ENCODE assay signal across 1 cellular context in genomic region chr2:69829243-69830044, GRCh38.
A peak's percentile ranks its signal among the peaks of the same experiment; 100 is the strongest.
TF ChIP-seq lines count a peak whose summit lies in the region.

A gene with protein sequence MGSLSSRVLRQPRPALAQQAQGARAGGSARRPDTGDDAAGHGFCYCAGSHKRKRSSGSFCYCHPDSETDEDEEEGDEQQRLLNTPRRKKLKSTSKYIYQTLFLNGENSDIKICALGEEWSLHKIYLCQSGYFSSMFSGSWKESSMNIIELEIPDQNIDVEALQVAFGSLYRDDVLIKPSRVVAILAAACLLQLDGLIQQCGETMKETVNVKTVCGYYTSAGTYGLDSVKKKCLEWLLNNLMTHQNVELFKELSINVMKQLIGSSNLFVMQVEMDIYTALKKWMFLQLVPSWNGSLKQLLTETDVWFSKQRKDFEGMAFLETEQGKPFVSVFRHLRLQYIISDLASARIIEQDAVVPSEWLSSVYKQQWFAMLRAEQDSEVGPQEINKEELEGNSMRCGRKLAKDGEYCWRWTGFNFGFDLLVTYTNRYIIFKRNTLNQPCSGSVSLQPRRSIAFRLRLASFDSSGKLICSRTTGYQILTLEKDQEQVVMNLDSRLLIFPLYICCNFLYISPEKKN (plus strand): TSS chr2:69829660. CDS start chr2:69829893, 233 bp downstream.

TF ChIP-seq in HepG2, 621 proteins besides CTCF, POLR2A, EP300 and RAD21 (continued from another document and continues in another):
- TF ChIP-seq CHD2 (IDR thresholded peaks at IDR 0.05; ENCODE audit: low read depth, low read length) (no peak; the same call in 1 of the 2 replicates), ZIK1 (CRISPR knock-in tag; IDR thresholded peaks at IDR 0.05; ENCODE audit: borderline replicate concordance, low read depth) (peak; percentile 99), ZKSCAN5 (CRISPR knock-in tag; IDR thresholded peaks at IDR 0.05) (0 out of 2 replicates have a peak, but pooled peaks have one; percentile 7), ZNF607 (CRISPR knock-in tag; IDR thresholded peaks at IDR 0.05; ENCODE audit: borderline replicate concordance) (peak; percentile 98), ATF1 (CRISPR knock-in tag; IDR thresholded peaks at IDR 0.05) (no peak), ZNF17 (CRISPR knock-in tag; IDR thresholded peaks at IDR 0.05) (no peak), ZNF891 (CRISPR knock-in tag; IDR thresholded peaks at IDR 0.05) (0 out of 2 replicates have a peak, but pooled peaks have one; percentile 60), ZNF274 (CRISPR knock-in tag; IDR thresholded peaks at IDR 0.05) (peak; percentile 96), MIXL1 (CRISPR knock-in tag; IDR thresholded peaks at IDR 0.05) (peak; percentile 84), ARID2 (CRISPR knock-in tag; IDR thresholded peaks at IDR 0.05; ENCODE audit: borderline replicate concordance) (0 out of 2 replicates have a peak, but pooled peaks have one; percentile 57), JDP2 (CRISPR knock-in tag; IDR thresholded peaks at IDR 0.05; ENCODE audit: borderline replicate concordance) (peak; percentile 87; the same call in 1 of the 2 replicates), SNAPC5 (CRISPR knock-in tag; IDR thresholded peaks at IDR 0.05; ENCODE audit: borderline replicate concordance) (peak; percentile 64; the same call in 1 of the 2 replicates), ZNF326 (CRISPR knock-in tag; IDR thresholded peaks at IDR 0.05; ENCODE audit: borderline replicate concordance) (no peak; the same call in 1 of the 2 replicates), TBX3 (IDR thresholded peaks at IDR 0.05; ENCODE audit: borderline replicate concordance) (peak; percentile 76; the same call in 1 of the 2 replicates), RERE (CRISPR knock-in tag; IDR thresholded peaks at IDR 0.05; ENCODE audit: low read depth) (no peak), SYNCRIP (IDR thresholded peaks at IDR 0.05; ENCODE audit: insufficient read depth, low read depth, low read length) (no peak), ZBTB38 (CRISPR knock-in tag; IDR thresholded peaks at IDR 0.05) (peak; percentile 95), ZNF354B (CRISPR knock-in tag; IDR thresholded peaks at IDR 0.05) (no peak), KAT8 (CRISPR knock-in tag; IDR thresholded peaks at IDR 0.05) (peak; percentile 97), ZNF235 (CRISPR knock-in tag; IDR thresholded peaks at IDR 0.05; ENCODE audit: borderline replicate concordance) (peak; percentile 93), KLF13 (CRISPR knock-in tag; IDR thresholded peaks at IDR 0.05) (peak; percentile 11; the same call in 1 of the 2 replicates), HDAC1 (CRISPR knock-in tag; IDR thresholded peaks at IDR 0.05) (peak; percentile 100), KLF16 (CRISPR knock-in tag; IDR thresholded peaks at IDR 0.05) (peak; percentile 68 to 99; a peak in 3 of 4 replicates), ATF5 (CRISPR knock-in tag; IDR thresholded peaks at IDR 0.05; ENCODE audit: low read depth) (peak; percentile 95; the same call in 1 of the 2 replicates), ZNF775 (CRISPR knock-in tag; IDR thresholded peaks at IDR 0.05; ENCODE audit: borderline replicate concordance) (0 out of 2 replicates have a peak, but pooled peaks have one; percentile 35), XBP1 (CRISPR knock-in tag; IDR thresholded peaks at IDR 0.05) (peak; percentile 94; the same call in 1 of the 2 replicates), U2AF2 (IDR thresholded peaks at IDR 0.05; ENCODE audit: low read depth, low read length) (no peak), GTF3A (CRISPR knock-in tag; conservative IDR thresholded peaks at IDR 0.05) (peak; percentile 45; the same call in 1 of the 2 replicates), ZNF850 (CRISPR knock-in tag; conservative IDR thresholded peaks at IDR 0.05) (no peak), GLI4 (CRISPR knock-in tag; IDR thresholded peaks at IDR 0.05; ENCODE audit: borderline replicate concordance) (peak; percentile 81; the same call in 1 of the 2 replicates), ZBTB7B (CRISPR knock-in tag; IDR thresholded peaks at IDR 0.05) (peak; percentile 72), ZNF350 (CRISPR knock-in tag; IDR thresholded peaks at IDR 0.05; ENCODE audit: borderline replicate concordance, low read depth) (peak; percentile 90; the same call in 1 of the 2 replicates), ZNF33B (CRISPR knock-in tag; IDR thresholded peaks at IDR 0.05) (peak; percentile 92), ZNF589 (CRISPR knock-in tag; conservative IDR thresholded peaks at IDR 0.05) (peak; percentile 98), REL (CRISPR knock-in tag; conservative IDR thresholded peaks at IDR 0.05) (peak; percentile 97), ZBTB21 (CRISPR knock-in tag; IDR thresholded peaks at IDR 0.05) (no peak; the same call in 1 of the 2 replicates), ZNF879 (CRISPR knock-in tag; IDR thresholded peaks at IDR 0.05) (no peak), ZNF777 (CRISPR knock-in tag; IDR thresholded peaks at IDR 0.05) (peak; percentile 56; the same call in 1 of the 2 replicates), HMG20B (CRISPR knock-in tag; conservative IDR thresholded peaks at IDR 0.05) (peak; percentile 42; the same call in 1 of the 2 replicates), ZBTB20 (CRISPR knock-in tag; IDR thresholded peaks at IDR 0.05; ENCODE audit: borderline replicate concordance, low read depth) (peak; percentile 64), MEF2D (CRISPR knock-in tag; IDR thresholded peaks at IDR 0.05) (peak; percentile 94), ZFP37 (CRISPR knock-in tag; IDR thresholded peaks at IDR 0.05; ENCODE audit: borderline replicate concordance) (peak; percentile 92), ZNF430 (CRISPR knock-in tag; IDR thresholded peaks at IDR 0.05) (peak; percentile 98), TOE1 (CRISPR knock-in tag; IDR thresholded peaks at IDR 0.05) (peak; percentile 58; the same call in 1 of the 2 replicates), AKAP8 (CRISPR knock-in tag; IDR thresholded peaks at IDR 0.05) (peak; percentile 94), DR1 (CRISPR knock-in tag; IDR thresholded peaks at IDR 0.05) (peak; percentile 95), ZSCAN31 (CRISPR knock-in tag; IDR thresholded peaks at IDR 0.05; ENCODE audit: low read depth) (peak; percentile 95), ZNF263 (CRISPR knock-in tag; IDR thresholded peaks at IDR 0.05) (peak; percentile 59), SAP130 (CRISPR knock-in tag; IDR thresholded peaks at IDR 0.05; ENCODE audit: low read depth) (peak; percentile 100), HOXA5 (CRISPR knock-in tag; IDR thresholded peaks at IDR 0.05) (peak; percentile 39; the same call in 1 of the 2 replicates), ZBTB8A (CRISPR knock-in tag; IDR thresholded peaks at IDR 0.05; ENCODE audit: borderline replicate concordance, low read depth) (no peak), HNRNPL (IDR thresholded peaks at IDR 0.05; ENCODE audit: low read depth, low read length) (no peak), RXRB (CRISPR knock-in tag; IDR thresholded peaks at IDR 0.05; ENCODE audit: borderline replicate concordance) (peak; percentile 87), ZNF580 (CRISPR knock-in tag; IDR thresholded peaks at IDR 0.05; ENCODE audit: borderline replicate concordance, low read depth) (peak; percentile 93), ATF7-NPFF (CRISPR knock-in tag; IDR thresholded peaks at IDR 0.05; ENCODE audit: low read depth) (peak; percentile 98), HMGA1 (CRISPR knock-in tag; conservative IDR thresholded peaks at IDR 0.05) (no peak), MEIS1 (CRISPR knock-in tag; IDR thresholded peaks at IDR 0.05; ENCODE audit: borderline replicate concordance) (peak; percentile 99), PBX2 (CRISPR knock-in tag; IDR thresholded peaks at IDR 0.05) (no peak), ATRX (CRISPR knock-in tag; IDR thresholded peaks at IDR 0.05; ENCODE audit: borderline replicate concordance) (no peak)
- TF ChIP-seq, protein P1, sequence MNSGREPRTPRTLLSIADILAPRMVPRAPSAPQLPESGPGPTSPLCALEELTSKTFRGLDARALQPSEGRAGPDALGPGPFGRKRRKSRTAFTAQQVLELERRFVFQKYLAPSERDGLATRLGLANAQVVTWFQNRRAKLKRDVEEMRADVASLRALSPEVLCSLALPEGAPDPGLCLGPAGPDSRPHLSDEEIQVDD (CRISPR knock-in tag; IDR thresholded peaks at IDR 0.05; ENCODE audit: borderline replicate concordance): peak; percentile 95
- TF ChIP-seq, protein P2, sequence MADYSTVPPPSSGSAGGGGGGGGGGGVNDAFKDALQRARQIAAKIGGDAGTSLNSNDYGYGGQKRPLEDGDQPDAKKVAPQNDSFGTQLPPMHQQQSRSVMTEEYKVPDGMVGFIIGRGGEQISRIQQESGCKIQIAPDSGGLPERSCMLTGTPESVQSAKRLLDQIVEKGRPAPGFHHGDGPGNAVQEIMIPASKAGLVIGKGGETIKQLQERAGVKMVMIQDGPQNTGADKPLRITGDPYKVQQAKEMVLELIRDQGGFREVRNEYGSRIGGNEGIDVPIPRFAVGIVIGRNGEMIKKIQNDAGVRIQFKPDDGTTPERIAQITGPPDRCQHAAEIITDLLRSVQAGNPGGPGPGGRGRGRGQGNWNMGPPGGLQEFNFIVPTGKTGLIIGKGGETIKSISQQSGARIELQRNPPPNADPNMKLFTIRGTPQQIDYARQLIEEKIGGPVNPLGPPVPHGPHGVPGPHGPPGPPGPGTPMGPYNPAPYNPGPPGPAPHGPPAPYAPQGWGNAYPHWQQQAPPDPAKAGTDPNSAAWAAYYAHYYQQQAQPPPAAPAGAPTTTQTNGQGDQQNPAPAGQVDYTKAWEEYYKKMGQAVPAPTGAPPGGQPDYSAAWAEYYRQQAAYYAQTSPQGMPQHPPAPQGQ (CRISPR knock-in tag; IDR thresholded peaks at IDR 0.05; ENCODE audit: borderline replicate concordance): peak; percentile 34; the same call in 1 of the 2 replicates
- TF ChIP-seq, protein P3, sequence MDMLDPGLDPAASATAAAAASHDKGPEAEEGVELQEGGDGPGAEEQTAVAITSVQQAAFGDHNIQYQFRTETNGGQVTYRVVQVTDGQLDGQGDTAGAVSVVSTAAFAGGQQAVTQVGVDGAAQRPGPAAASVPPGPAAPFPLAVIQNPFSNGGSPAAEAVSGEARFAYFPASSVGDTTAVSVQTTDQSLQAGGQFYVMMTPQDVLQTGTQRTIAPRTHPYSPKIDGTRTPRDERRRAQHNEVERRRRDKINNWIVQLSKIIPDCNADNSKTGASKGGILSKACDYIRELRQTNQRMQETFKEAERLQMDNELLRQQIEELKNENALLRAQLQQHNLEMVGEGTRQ (IDR thresholded peaks at IDR 0.05; ENCODE audit: low read depth, low read length): no peak; the same call in 1 of the 2 replicates
- TF ChIP-seq, protein P3 (CRISPR knock-in tag; IDR thresholded peaks at IDR 0.05; ENCODE audit: borderline replicate concordance): no peak; the same call in 1 of the 2 replicates
